In genomic region chr11:118359295-118359958, GRCh38 we compare ENCODE assay signal across 8 cellular contexts. TPM values are rescaled to one million over a fixed set of nuclear protein-coding genes. Genes with fewer than 3 reads are reported as not detected.
DNase-seq lines count a peak whose midpoint lies in the region; ATAC-seq and TF ChIP-seq lines count a peak whose summit lies in the region.

Gene UBE4A, plus strand, starts transcription at chr11:118359600. Its CDS starts 5,481 bp downstream, at chr11:118365081.

- intact Hi-C loops in Caco-2 (cut with micrococcal nuclease; ENCODE audit: unreplicated experiment) (no loop called here), IMR-90 (cut with micrococcal nuclease) (no loop called here)

- peaks cover 3% of the 10 kb centered on the region; the same call in 1 of the 2 replicates for H4K20me1 ChIP-seq in IMR-90 (ENCODE audit: insufficient read depth, low read length)

- POLR2A ChIA-PET in Caco-2 (lab: Charles Lee): interaction anchor here (0.5 to 0.9 kb wide), 7 partner anchors 9 to 190 kb away, joined by 3 to 6 read pairs (median 3); partner anchors contain the start of gene MPZL2
- POLR2A ChIA-PET in IMR-90 (lab: Charles Lee; ENCODE audit: unreplicated experiment): interaction anchor here (0.6 kb wide), 2 partner anchors 8 to 74 kb away, joined by 3 read pairs; no protein-coding TSS in a partner anchor

- BruUV-seq in Caco-2 (replicated peaks; lab: Mats Ljungman, UMichigan): no TSS peak
- no TSS peak for BruUV-seq in IMR-90 (replicated peaks; lab: Mats Ljungman, UMichigan)

- peak within 1 kb of the TSS; percentile 86 for H4K91ac ChIP-seq in IMR-90 (ENCODE audit: insufficient read depth, low read depth, low read length)

- peak within 1 kb of the TSS; percentile 67 for H2BK5ac ChIP-seq in IMR-90 (ENCODE audit: low read depth, low read length, poor library complexity, severe bottlenecking)

- H3K79me1 ChIP-seq in IMR-90 (ENCODE audit: low read depth in 1 of 2, low read length in 2 of 2): peaks cover 24 to 35% of the 10 kb centered on the region in 2 experiments

- peak within 1 kb of the TSS; percentile 86 for H3K56ac ChIP-seq in IMR-90 (ENCODE audit: extremely low read depth, insufficient read depth, low read length)

- dilution Hi-C loops in IMR-90 (cut with HindIII; ENCODE audit: low sequenced_read_pairs, unreplicated experiment): no loop called here

- peak within 1 kb of the TSS; percentile 95 to 96 for H4K8ac ChIP-seq in IMR-90 (ENCODE audit: low read depth in 2 of 2, low read length in 2 of 2)

- H3K27me3 ChIP-seq in Caco-2 (replicated peaks; ENCODE audit: control insufficient read depth, insufficient read depth, low read length): no peaks in the 10 kb centered on the region
- H3K27me3 ChIP-seq in IMR-90 (ENCODE audit: control insufficient read depth, insufficient read depth, low read length): no peaks in the 10 kb centered on the region
- no peaks in the 10 kb centered on the region for H3K27me3 ChIP-seq in mononuclear cell (ENCODE audit: insufficient read depth, low read length)

- H3K14ac ChIP-seq in IMR-90 (replicated peaks; ENCODE audit: low read depth, low read length): peak within 1 kb of the TSS; percentile 94

- peak within 1 kb of the TSS; percentile 8; the same call in 1 of the 2 replicates for H2BK20ac ChIP-seq in IMR-90 (ENCODE audit: low read depth, low read length)

- H2BK15ac ChIP-seq in IMR-90 (ENCODE audit: low read depth, low read length): peak within 1 kb of the TSS; percentile 51; the same call in 2 of the 3 replicates

- TF ChIP-seq POLR2A in IMR-90 (IDR thresholded peaks at IDR 0.05; ENCODE audit: low read depth, low read length): peak; percentile 80

- peaks cover 2% of the 10 kb centered on the region; the same call in 1 of the 2 replicates for H3K9me1 ChIP-seq in IMR-90 (ENCODE audit: insufficient read depth, low read length)

- H3K9me3 ChIP-seq in Caco-2 (no peaks in the 10 kb centered on the region), IMR-90 (ENCODE audit: control insufficient read depth, insufficient read depth, low read length) (0 out of 2 replicates have a peak, but pooled peaks cover 2% of the 10 kb centered on the region), mononuclear cell (ENCODE audit: low read depth, low read length) (no peaks in the 10 kb centered on the region)

- 0% methylated on average over 4 of the region's 33 CpGs; no CpG with 5 or more reads in 1 of the 2 experiments for WGBS in IMR-90 (ENCODE audit: extremely low coverage in 2 of 2, insufficient read length in 1 of 2), 2 experiments

- peak within 1 kb of the TSS; percentile 41; the same call in 1 of the 2 replicates for H2AK5ac ChIP-seq in IMR-90 (ENCODE audit: low read depth, low read length)

- ATAC-seq in GM21423 (IDR thresholded peaks at IDR 0.05; ENCODE audit: unreplicated experiment): peak; percentile 79
- ATAC-seq in IMR-90 (ENCODE audit: low read depth): peak; percentile 88

- CTCF ChIA-PET in Caco-2 (lab: Charles Lee): interaction anchor here (0.6 to 1.0 kb wide), 4 partner anchors 9 to 161 kb away, joined by 3 to 5 read pairs (median 4); partner anchors contain the start of gene MPZL2
- CTCF ChIA-PET in IMR-90 (lab: Yijun Ruan, JAX): no interaction called here

- no peak for TF ChIP-seq RAD21 in IMR-90 (IDR thresholded peaks at IDR 0.05; ENCODE audit: low read length)

- peak within 1 kb of the TSS; percentile 97 for H3K9ac ChIP-seq in IMR-90 (ENCODE audit: low read depth, low read length)

- H3K4me2 ChIP-seq in IMR-90 (ENCODE audit: low read depth, low read length): peak within 1 kb of the TSS; percentile 100

- H2BK120ac ChIP-seq in IMR-90 (ENCODE audit: low read depth, low read length): 0 out of 2 replicates have a peak within 1 kb of the TSS, but pooled peaks have one; percentile 30

- no peaks in the 10 kb centered on the region for H3K27me3 Mint-ChIP-seq in Caco-2 (ENCODE audit: insufficient read depth, unreplicated experiment)

- H3K27ac ChIP-seq in IMR-90 (ENCODE audit: insufficient read depth, low read length): peak within 1 kb of the TSS; percentile 75

- H4K5ac ChIP-seq in IMR-90 (ENCODE audit: low read depth, low read length): peak within 1 kb of the TSS; percentile 98

- peak within 1 kb of the TSS; percentile 94 for H3K23ac ChIP-seq in IMR-90 (ENCODE audit: low read depth, low read length)

- H3K27ac Mint-ChIP-seq in Caco-2 (ENCODE audit: unreplicated experiment): peak within 1 kb of the TSS; percentile 90

- peak within 1 kb of the TSS; percentile 55 for H3K4me3 ChIP-seq in Caco-2 (ENCODE audit: low read depth, low read length)
- H3K4me3 ChIP-seq in IMR-90 (ENCODE audit: insufficient read depth, low read depth, low read length): peak within 1 kb of the TSS; percentile 78
- H3K4me3 ChIP-seq in epithelial cell of esophagus (ENCODE audit: low read length): peak within 1 kb of the TSS; percentile 100
- peak within 1 kb of the TSS; percentile 93 for H3K4me3 ChIP-seq in mononuclear cell (ENCODE audit: low read length)

- peak within 1 kb of the TSS; percentile 92 for H3K4ac ChIP-seq in IMR-90 (ENCODE audit: low read depth, low read length)

- H3K9me3 Mint-ChIP-seq in Caco-2 (ENCODE audit: unreplicated experiment): no peaks in the 10 kb centered on the region

- DNase-seq in Caco-2 (peak; percentile 98 to 99), IMR-90 (peak; percentile 93), OCI-M1 (lab: John Stamatoyannopoulos, UW) (peak; percentile 99), activated T-cell treated with anti-CD3 and anti-CD28 coated beads for 24 hours (ENCODE audit: low read depth) (peak; percentile 98), epithelial cell of esophagus (ENCODE audit: low read depth) (peak; percentile 95)
- peak; percentile 96 to 99 for DNase-seq in stimulated activated CD8-positive, alpha-beta memory T cell treated with anti-CD3 and anti-CD28 coated beads, Interleukin-4, amount 100 ng/mL, for 1 hour (ENCODE audit: low read depth in 2 of 2, low spot score in 1 of 2)

- H3K36me3 ChIP-seq in Caco-2 (ENCODE audit: control insufficient read depth, insufficient read depth, low read length): no peaks in the 10 kb centered on the region; the same call in 1 of the 2 replicates
- no peaks in the 10 kb centered on the region; the same call in 1 of the 2 replicates for H3K36me3 ChIP-seq in IMR-90 (ENCODE audit: control insufficient read depth, insufficient read depth, low read length)

- peak within 1 kb of the TSS; percentile 89 for H3K4me3 Mint-ChIP-seq in Caco-2 (ENCODE audit: unreplicated experiment)

- peaks cover 10% of the 10 kb centered on the region for H3K4me1 ChIP-seq in Caco-2
- H3K4me1 ChIP-seq in IMR-90 (ENCODE audit: control insufficient read depth, insufficient read depth, low read length): peaks cover 2% of the 10 kb centered on the region; the same call in 1 of the 2 replicates
- peaks cover 27% of the 10 kb centered on the region for H3K4me1 ChIP-seq in mononuclear cell (ENCODE audit: insufficient read depth, low read length)

- H3K18ac ChIP-seq in IMR-90 (ENCODE audit: low read depth, low read length): peak within 1 kb of the TSS; percentile 59

- in situ Hi-C loops in IMR-90 (cut with MboI; ENCODE audit: low sequenced_read_pairs): loop anchor here (10.0 to 25.0 kb wide), 2 partner anchors 215 to 997 kb away; no protein-coding TSS in a partner anchor

- H3K4me1 Mint-ChIP-seq in Caco-2 (ENCODE audit: low read depth, unreplicated experiment): no peaks in the 10 kb centered on the region

- no peak for TF ChIP-seq CTCF in Caco-2 (IDR thresholded peaks at IDR 0.05; ENCODE audit: insufficient read depth in 1 of 2, low read depth in 1 of 2, low read length in 1 of 2, severe bottlenecking in 1 of 2, unreplicated experiment in 1 of 2)
- TF ChIP-seq CTCF in IMR-90 (conservative IDR thresholded peaks at IDR 0.05; ENCODE audit: low read depth, low read length): no peak
- TF ChIP-seq CTCF in epithelial cell of esophagus (IDR thresholded peaks at IDR 0.05; ENCODE audit: insufficient read depth, low read depth, low read length, missing control alignments): no peak

- H2AFZ ChIP-seq in IMR-90 (replicated peaks; ENCODE audit: low read length, poor library complexity): peak within 1 kb of the TSS; percentile 99

- H3K36me3 Mint-ChIP-seq in Caco-2 (ENCODE audit: insufficient read depth, unreplicated experiment): peaks cover 27% of the 10 kb centered on the region

- peak within 1 kb of the TSS; percentile 94 for H2AK9ac ChIP-seq in IMR-90 (replicated peaks; ENCODE audit: low read depth, low read length, poor library complexity)

TF ChIP-seq in IMR-90, 13 proteins besides CTCF, POLR2A, EP300 and RAD21 (continues in another document):
- no peak for TF ChIP-seq CHD1 (IDR thresholded peaks at IDR 0.05; ENCODE audit: low read depth, low read length)
- TF ChIP-seq ELK1 (IDR thresholded peaks at IDR 0.05; ENCODE audit: borderline replicate concordance, low read depth, low read length): peak; percentile 59; the same call in 1 of the 2 replicates
- TF ChIP-seq USF2 (IDR thresholded peaks at IDR 0.05; ENCODE audit: low read depth, low read length): peak; percentile 60
- peak; percentile 35; the same call in 1 of the 2 replicates for TF ChIP-seq MXI1 (IDR thresholded peaks at IDR 0.05; ENCODE audit: borderline replicate concordance, low read depth, low read length)
- 0 out of 2 replicates have a peak, but pooled peaks have one; percentile 46 for TF ChIP-seq RFX5 (IDR thresholded peaks at IDR 0.05; ENCODE audit: low read depth, low read length)
- TF ChIP-seq FOS (IDR thresholded peaks at IDR 0.05; ENCODE audit: low read depth, low read length): no peak
- TF ChIP-seq RCOR1 (IDR thresholded peaks at IDR 0.05; ENCODE audit: insufficient replicate concordance, low read length): no peak
- TF ChIP-seq NFE2L2 (IDR thresholded peaks at IDR 0.05; ENCODE audit: low read depth, low read length): 0 out of 2 replicates have a peak, but pooled peaks have one; percentile 17

RNA-seq across cellular contexts. Expression of gene UBE4A, which starts in this region (rescaled TPM):
- total RNA-seq in Caco-2 (2022) (103 and 106 TPM in 2 replicates), IMR-90 (2012; rRNA removed) (69.7 and 71.1 TPM in 2 replicates), mononuclear cell (50.5 TPM)
- polyA plus RNA-seq in IMR-90 (2012; rRNA removed): 11.4 and 15.2 TPM in 2 replicates
- 3.4 and 6.2 TPM in 2 replicates for polyA plus RNA-seq in IMR-90 (2012; cell fraction: cytosol; rRNA removed)
- 2.9 and 20.1 TPM in 2 replicates for polyA plus RNA-seq in IMR-90 (2012; cell fraction: nucleus; rRNA removed; ENCODE audit: low replicate concordance)

Comparison
In these comparisons a context has a peak if more than half of its experiments do, and no peak if none do; other contexts are left out.
1. Peak in every context shown above with its lines: DNase-seq, ATAC-seq, H3K4me3 ChIP-seq and H3K27ac ChIP-seq.